25 cellular contexts compared by ENCODE assay signal in the genomic region with DNA sequence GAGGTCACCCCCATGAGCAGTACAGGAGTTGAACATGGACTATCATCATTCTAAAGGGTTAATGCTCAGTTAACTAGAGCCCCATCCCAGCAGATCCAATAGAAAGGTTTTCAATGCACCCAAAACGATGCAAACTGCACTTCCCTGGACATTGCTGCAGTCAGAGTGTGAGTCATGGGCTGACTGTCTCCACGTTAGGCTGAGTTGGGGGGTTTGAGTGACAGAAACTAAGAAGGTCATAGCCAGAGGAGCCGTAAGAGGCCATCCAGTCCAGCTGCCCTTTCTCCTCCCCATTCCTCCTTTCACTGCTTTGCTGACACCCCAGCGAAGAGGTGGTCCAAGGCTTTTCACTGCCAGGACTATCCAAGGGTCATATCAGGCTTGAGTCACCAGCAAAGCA. TPM values are rescaled to one million over a fixed set of nuclear protein-coding genes. Genes with fewer than 3 reads are reported as not detected.
A peak's percentile ranks its signal among the peaks of the same experiment; 100 is the strongest.
DNase-seq lines count a peak whose midpoint lies in the region; ATAC-seq, FAIRE-seq and TF ChIP-seq lines count a peak whose summit lies in the region.
"Had no signal": no experiment of that assay in that cellular context is flagged by ENCODE, and none has a peak within 500 bp of the region (broad histone marks: within the 10 kb centered on the region; RNA-seq: fewer than 3 reads in every experiment).

No MANE protein-coding gene starts in this region.

- POLR2A ChIA-PET in A549 (lab: Yijun Ruan, JAX) = interaction anchor here (0.6 kb wide), 1 partner anchor 26 kb away, joined by 5 read pairs; no protein-coding TSS in a partner anchor

- 0 out of 3 replicates have a peak overlapping the region, but pooled peaks have one; percentile 23 for H3K4me2 ChIP-seq in A549
- H3K4me2 ChIP-seq: BLaER1 had no signal

- CTCF ChIA-PET in A549 (lab: Yijun Ruan, JAX) = interaction anchor here (0.9 to 1.2 kb wide), 2 partner anchors 98 to 135 kb away, joined by 3 read pairs; no protein-coding TSS in a partner anchor

- H3K9me3 ChIP-seq in A549 = peaks cover 5% of the 10 kb centered on the region; the same call in 2 of the 3 replicates
- H3K9me3 ChIP-seq: SJSA1 had no signal

- TF ChIP-seq RAD21 in A549 (conservative IDR thresholded peaks at IDR 0.05 in 1 of 2, IDR thresholded peaks at IDR 0.05 in 1 of 2) = no peak

- H3K27ac ChIP-seq in A549 = no peak overlapping the region; a peak in 2 of 6 replicates
- H3K27ac ChIP-seq: BLaER1, coronary artery, esophagus muscularis mucosa, SJSA1, stomach, tibial nerve, VCaP had no signal

- FAIRE-seq in A549 (lab: Jason Lieb, UNC) (no peak), HTR-8/SVneo (lab: Jason Lieb, UNC) (peak; percentile 91)

- DNase-seq in A549 (ENCODE audit: low read depth in 1 of 2, low spot score in 1 of 2) (no peak), HTR-8/SVneo (ENCODE audit: insufficient read length, low spot score) (peak; percentile 65), amniotic epithelial cell (ENCODE audit: low read depth) (peak; percentile 11), iris pigment epithelial cell (ENCODE audit: low read depth) (peak; percentile 43), NCI-H2196 treated with DMSO at 0.1 percent for 48 hours (lab: John Stamatoyannopoulos, UW; ENCODE audit: unreplicated experiment) (no peak), DMS 273 (lab: John Stamatoyannopoulos, UW; ENCODE audit: unreplicated experiment) (no peak), NCI-H2227 treated with DMSO at 0.1 percent for 48 hours (lab: John Stamatoyannopoulos, UW) (no peak)
- DNase-seq: activated naive CD8-positive, alpha-beta T cell treated with anti-CD3 and anti-CD28 coated beads for 36 hours; GF-D8; left colon; naive thymus-derived CD8-positive, alpha-beta T cell; NCI-H1436; NCI-H2107; NCI-H524; NK-92 treated with Interleukin-12 subunit alpha and Interleukin-12 subunit beta, amount 100 ng/mL, for 24 hours; stomach; T-helper 2 cell had no signal

- H3K4me3 ChIP-seq in A549 = no peak overlapping the region
- H3K4me3 ChIP-seq: BLaER1, coronary artery, esophagus muscularis mucosa, SJSA1, stomach, tibial nerve had no signal

- no peak for TF ChIP-seq EP300 in A549 (IDR thresholded peaks at IDR 0.05)

- ATAC-seq in A549 = peak; percentile 36 to 80; a peak in 4 of 6 replicates
- ATAC-seq in GM21825 (IDR thresholded peaks at IDR 0.05; ENCODE audit: unreplicated experiment) = no peak
- ATAC-seq: left colon; naive thymus-derived CD8-positive, alpha-beta T cell; Panc1 had no signal

- TF ChIP-seq POLR2A in A549 (IDR thresholded peaks at IDR 0.05; ENCODE audit: low read length) = no peak

- 30% methylated on average over 4 of the region's 4 CpGs for WGBS in A549 (ENCODE audit: missing lambda C conversion rate)

- TF ChIP-seq CTCF in A549 (IDR thresholded peaks at IDR 0.05) = no peak

- peaks cover 17% of the 10 kb centered on the region for H3K4me1 ChIP-seq in A549
- H3K4me1 ChIP-seq: BLaER1, esophagus muscularis mucosa, stomach, tibial nerve had no signal

TF ChIP-seq in A549, 52 proteins besides CTCF, POLR2A, EP300 and RAD21:
- no peak for TF ChIP-seq POLR2AphosphoS2 (conservative IDR thresholded peaks at IDR 0.05; ENCODE audit: low read length)
- no peak for TF ChIP-seq HMGXB4 (CRISPR knock-in tag; IDR thresholded peaks at IDR 0.05; ENCODE audit: borderline replicate concordance)

RNA-seq across cellular contexts. Expression of gene OR2AT4, which starts 10.5 kb away (rescaled TPM):
- polyA plus RNA-seq in A549 (2011; rRNA removed) (0.01 TPM in 1 of 2 replicates, not detected in the other), A549 (2017; fragmentation: RNase III; extraction: RNeasy Plus Mini Kit Qiagen cat#74134 plus additional on column Dnase treatment) (not detected in 3 replicates)
- polyA plus RNA-seq in A549 (2012; cell fraction: cytosol; rRNA removed) = 0.03 TPM in 1 of 2 replicates, not detected in the other
- 0.04 and 0.07 TPM in 2 replicates for polyA plus RNA-seq in A549 (2012; cell fraction: nucleus; rRNA removed)
- not detected in 2 replicates for polyA minus RNA-seq in A549 (2011; rRNA and poly(A)+ RNA removed)
- polyA plus RNA-seq: naive thymus-derived CD8-positive, alpha-beta T cell; stomach had no signal

RNA-seq across cellular contexts. Expression of gene SLCO2B1, which starts 43.7 kb away (rescaled TPM):
- polyA plus RNA-seq in A549 (2011; rRNA removed) (4.6 and 4.9 TPM in 2 replicates), A549 (2017; fragmentation: RNase III; extraction: RNeasy Plus Mini Kit Qiagen cat#74134 plus additional on column Dnase treatment) (4.5 to 6.9 TPM (median 5.2 TPM) in 3 replicates)
- polyA plus RNA-seq in A549 (2012; cell fraction: cytosol; rRNA removed) = 3.3 and 5.5 TPM in 2 replicates
- polyA plus RNA-seq in A549 (2012; cell fraction: nucleus; rRNA removed) = 10.9 and 15.2 TPM in 2 replicates
- 4.3 and 9.0 TPM in 2 replicates for polyA minus RNA-seq in A549 (2011; rRNA and poly(A)+ RNA removed)
- polyA plus RNA-seq: naive thymus-derived CD8-positive, alpha-beta T cell had no signal

Comparison
In these comparisons a context has a peak if more than half of its experiments do, and no peak if none do; other contexts are left out.
1. DNase-seq: peak in HTR-8/SVneo (single experiment), amniotic epithelial cell (single experiment) and iris pigment epithelial cell (single experiment); none in A549 (0 of 2), NCI-H2196 treated with DMSO at 0.1 percent for 48 hours (single experiment), DMS 273 (single experiment) and NCI-H2227 treated with DMSO at 0.1 percent for 48 hours (single experiment).